ENCODE assay signal across 16 cellular contexts in the genomic region with DNA sequence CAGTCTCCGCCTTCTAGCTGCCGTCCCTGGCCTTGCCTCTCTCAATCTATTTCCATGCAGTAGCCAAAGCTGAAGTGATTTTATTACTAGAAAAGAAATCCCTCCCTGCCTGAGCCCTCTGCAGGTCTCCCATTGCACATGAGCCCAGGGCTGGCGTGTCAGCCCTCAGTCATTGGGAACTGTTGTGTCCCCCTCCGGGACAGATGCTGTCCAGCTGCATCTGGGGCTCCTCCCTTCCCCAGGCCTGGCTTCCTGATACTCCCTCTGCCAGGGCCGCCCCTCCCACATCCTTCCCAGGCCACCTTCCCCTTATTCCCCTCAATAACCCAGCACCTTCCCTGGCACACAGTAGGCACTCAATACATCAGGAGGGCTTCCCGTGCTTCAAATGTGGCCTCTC. TPM values are rescaled to one million over a fixed set of nuclear protein-coding genes. Genes with fewer than 3 reads are reported as not detected.
A peak's percentile ranks its signal among the peaks of the same experiment; 100 is the strongest.
DNase-seq lines count a peak whose midpoint lies in the region; ATAC-seq and TF ChIP-seq lines count a peak whose summit lies in the region.
"Had no signal": no experiment of that assay in that cellular context is flagged by ENCODE, and none has a peak within 500 bp of the region (broad histone marks: within the 10 kb centered on the region; RNA-seq: fewer than 3 reads in every experiment).

No MANE protein-coding gene starts in this region.

- peaks cover 3% of the 10 kb centered on the region for H3K9me3 Mint-ChIP-seq in activated CD4-positive, alpha-beta T cell treated with anti-CD3 and anti-CD28 coated beads, Interleukin-2, amount 10 ng/mL, durations not matched to agents 24 days and 14 days

- H3K27ac ChIP-seq in SJCRH30, result no peak overlapping the region
- H3K27ac ChIP-seq in right cardiac atrium (ENCODE audit: low read length), result peak overlapping the region; percentile 73
- H3K27ac ChIP-seq in psoas muscle, result peak overlapping the region; percentile 27

- H3K27ac Mint-ChIP-seq in activated CD4-positive, alpha-beta T cell treated with anti-CD3 and anti-CD28 coated beads, Interleukin-2, amount 10 ng/mL, durations not matched to agents 24 days and 14 days, result peak overlapping the region; percentile 73

- H3K27me3 ChIP-seq in SJCRH30, result no peaks in the 10 kb centered on the region
- no peaks in the 10 kb centered on the region for H3K27me3 ChIP-seq in right cardiac atrium (ENCODE audit: control insufficient read depth, insufficient read depth)
- H3K27me3 ChIP-seq in psoas muscle (ENCODE audit: insufficient read depth in 3 of 3, low read length in 2 of 3), result peaks cover 0 to 5% (median 0%) of the 10 kb centered on the region in 3 donors

- intact Hi-C loops in activated CD4-positive, alpha-beta T cell treated with anti-CD3 and anti-CD28 coated beads, Interleukin-2, amount 10 ng/mL, durations not matched to agents 24 days and 14 days (cut with micrococcal nuclease), result no loop called here
- intact Hi-C loops in right cardiac atrium (cut with DNase I), result no loop called here
- intact Hi-C loops in psoas muscle (cut with DNase I), result no loop called here

- H3K36me3 ChIP-seq in SJCRH30 (no peaks in the 10 kb centered on the region), psoas muscle (ENCODE audit: insufficient read depth in 1 of 2, low read depth in 1 of 2) (no peaks in the 10 kb centered on the region)

- TF ChIP-seq CTCF in psoas muscle (IDR thresholded peaks at IDR 0.05), result no peak

- ATAC-seq in right cardiac atrium, result peak; percentile 27 to 61
- peak in 1 of 4 donors; percentile 50 for ATAC-seq in psoas muscle
- ATAC-seq in activated CD4-positive, CD25-positive, alpha-beta regulatory T cell treated with anti-CD3 and anti-CD28 coated beads, Interleukin-2, amount 50 U/mL, for 24 hours, result no peak

- peaks cover 38% of the 10 kb centered on the region for H3K4me1 Mint-ChIP-seq in activated CD4-positive, alpha-beta T cell treated with anti-CD3 and anti-CD28 coated beads, Interleukin-2, amount 10 ng/mL, durations not matched to agents 24 days and 14 days

- peak overlapping the region; percentile 53 for H3K4me3 Mint-ChIP-seq in activated CD4-positive, alpha-beta T cell treated with anti-CD3 and anti-CD28 coated beads, Interleukin-2, amount 10 ng/mL, durations not matched to agents 24 days and 14 days

- no peaks in the 10 kb centered on the region for H3K27me3 Mint-ChIP-seq in activated CD4-positive, alpha-beta T cell treated with anti-CD3 and anti-CD28 coated beads, Interleukin-2, amount 10 ng/mL, durations not matched to agents 24 days and 14 days

- peaks cover 7% of the 10 kb centered on the region for H3K36me3 Mint-ChIP-seq in activated CD4-positive, alpha-beta T cell treated with anti-CD3 and anti-CD28 coated beads, Interleukin-2, amount 10 ng/mL, durations not matched to agents 24 days and 14 days (ENCODE audit: low read depth)

- DNase-seq in activated CD4-positive, alpha-beta T cell treated with anti-CD3 and anti-CD28 coated beads, Interleukin-2, amount 10 ng/mL, durations not matched to agents 24 days and 14 days, result no peak
- DNase-seq in activated CD4-positive, alpha-beta T cell treated with anti-CD3 and anti-CD28 coated beads, Interleukin-2, amount 50 U/mL, for 4 hours, result no peak
- DNase-seq in SJCRH30, result peak; percentile 31 to 50
- DNase-seq in right cardiac atrium, result peak in 2 of 3 donors; percentile 48 to 78
- peak in 1 of 2 donors; percentile 56 for DNase-seq in psoas muscle
- no peak for DNase-seq in ACHN
- DNase-seq in DMS114 treated with DMSO at 0.1 percent for 48 hours (lab: John Stamatoyannopoulos, UW; ENCODE audit: unreplicated experiment), result no peak
- DNase-seq: activated CD8-positive, alpha-beta memory T cell treated with anti-CD3 and anti-CD28 coated beads for 24 hours; amygdala; dorsolateral prefrontal cortex; NCI-H345 had no signal

- H3K9me3 ChIP-seq in SJCRH30 (replicated peaks), result no peaks in the 10 kb centered on the region
- no peaks in the 10 kb centered on the region for H3K9me3 ChIP-seq in right cardiac atrium (ENCODE audit: control insufficient read depth, low read length)
- no peaks in the 10 kb centered on the region for H3K9me3 ChIP-seq in psoas muscle

- peaks cover 37% of the 10 kb centered on the region for H3K4me1 ChIP-seq in SJCRH30
- peaks cover 4% of the 10 kb centered on the region for H3K4me1 ChIP-seq in right cardiac atrium (ENCODE audit: control insufficient read depth, insufficient read depth, low read length)
- peaks cover 9% of the 10 kb centered on the region for H3K4me1 ChIP-seq in psoas muscle

- in situ Hi-C loops in ACHN (cut with HindIII; ENCODE audit: low pct_ligation_motif_present, low pct_unique_long_range_greater_than_20kb, low sequenced_read_pairs), result no loop called here

- WGBS in right cardiac atrium, result 33% methylated on average over 6 of the region's 6 CpGs
- WGBS in psoas muscle, 3 donors, result 53 to 54% (median 54%) methylated on average over 6 of the region's 6 CpGs

- H3K4me3 ChIP-seq in SJCRH30 (no peak overlapping the region), right cardiac atrium (ENCODE audit: low read length) (no peak overlapping the region), psoas muscle (peak overlapping the region; percentile 22)
- H3K4me3 ChIP-seq: GM12878 had no signal

RNA-seq across cellular contexts. Expression of gene ZSCAN10, which starts 11.3 kb away (rescaled TPM):
- not detected in 2 replicates for total RNA-seq in activated CD4-positive, alpha-beta T cell treated with anti-CD3 and anti-CD28 coated beads, Interleukin-2, amount 10 ng/mL, durations not matched to agents 24 days and 14 days
- 0.73 and 0.76 TPM in 2 replicates for total RNA-seq in SJCRH30 (2014; rRNA removed; shearing (Covaris generic))
- total RNA-seq in right cardiac atrium (not detected), psoas muscle (under 1 TPM in 1 of 4 donors, not detected in 3; 0.16 TPM)
- polyA plus RNA-seq in right cardiac atrium (not detected), psoas muscle (under 1 TPM in 1 of 3 donors, not detected in 2; 0.07 TPM)
- total RNA-seq: A673, ureter had no signal

RNA-seq across cellular contexts. Expression of gene IL32, which starts 22.4 kb away (rescaled TPM):
- 918 and 934 TPM in 2 replicates for total RNA-seq in activated CD4-positive, alpha-beta T cell treated with anti-CD3 and anti-CD28 coated beads, Interleukin-2, amount 10 ng/mL, durations not matched to agents 24 days and 14 days
- 158 and 177 TPM in 2 replicates for total RNA-seq in SJCRH30 (2014; rRNA removed; shearing (Covaris generic))
- total RNA-seq in right cardiac atrium, result 10 to 100 TPM; 27.5 to 55.0 (median 37.8) TPM
- 62.8 TPM for polyA plus RNA-seq in right cardiac atrium
- total RNA-seq in psoas muscle, result 100 to 1,000 TPM in 3 of 4 donors, 10 to 100 TPM in 1; 90.5 to 192 (median 123) TPM
- 100 to 1,000 TPM; 302 to 749 (median 618) TPM for polyA plus RNA-seq in psoas muscle
- total RNA-seq: OCI-LY7 had no signal

RNA-seq across cellular contexts. Expression of gene ZNF205, which starts 24.6 kb away (rescaled TPM):
- 0.21 and 0.47 TPM in 2 replicates for total RNA-seq in activated CD4-positive, alpha-beta T cell treated with anti-CD3 and anti-CD28 coated beads, Interleukin-2, amount 10 ng/mL, durations not matched to agents 24 days and 14 days
- 12.9 and 13.7 TPM in 2 replicates for total RNA-seq in SJCRH30 (2014; rRNA removed; shearing (Covaris generic))
- total RNA-seq in right cardiac atrium, result 10 to 100 TPM in 1 of 4 donors, 1 to 10 TPM in 3; 6.4 to 10.1 (median 9.2) TPM
- polyA plus RNA-seq in right cardiac atrium, result 10.9 TPM
- total RNA-seq in psoas muscle, result 1 to 10 TPM; 1.8 to 4.1 (median 1.9) TPM
- polyA plus RNA-seq in psoas muscle, result 1 to 10 TPM; 1.9 to 5.4 (median 4.6) TPM

RNA-seq across cellular contexts. Expression of gene MMP25, which starts 41.5 kb away (rescaled TPM):
- total RNA-seq in activated CD4-positive, alpha-beta T cell treated with anti-CD3 and anti-CD28 coated beads, Interleukin-2, amount 10 ng/mL, durations not matched to agents 24 days and 14 days, result 8.1 and 10.2 TPM in 2 replicates
- total RNA-seq in SJCRH30 (2014; rRNA removed; shearing (Covaris generic)), result 0.06 and 0.13 TPM in 2 replicates
- total RNA-seq in right cardiac atrium (1 to 10 TPM in 2 of 4 donors, under 1 TPM in 2; 0.72 to 1.7 (median 0.95) TPM), psoas muscle (1 to 10 TPM in 3 of 4 donors, under 1 TPM in 1; 0.67 to 2.3 (median 1.2) TPM)
- polyA plus RNA-seq in right cardiac atrium (0.68 TPM), psoas muscle (1 to 10 TPM in 1 of 3 donors, under 1 TPM in 2; 0.13 to 1.2 (median 0.23) TPM)

RNA-seq across cellular contexts. Expression of gene ZNF213, which starts 47.0 kb away (rescaled TPM):
- total RNA-seq in activated CD4-positive, alpha-beta T cell treated with anti-CD3 and anti-CD28 coated beads, Interleukin-2, amount 10 ng/mL, durations not matched to agents 24 days and 14 days, result 9.5 and 10.6 TPM in 2 replicates
- total RNA-seq in SJCRH30 (2014; rRNA removed; shearing (Covaris generic)), result 2.5 and 3.0 TPM in 2 replicates
- total RNA-seq in right cardiac atrium (1 to 10 TPM; 6.2 to 8.7 (median 7.6) TPM), psoas muscle (10 to 100 TPM in 1 of 4 donors, 1 to 10 TPM in 3; 8.1 to 11.6 (median 9.2) TPM)
- polyA plus RNA-seq in right cardiac atrium (7.2 TPM), psoas muscle (10 to 100 TPM in 2 of 3 donors, 1 to 10 TPM in 1; 7.9 to 19.1 (median 18.9) TPM)

Comparison
In these comparisons a context has a peak if more than half of its experiments do, and no peak if none do; other contexts are left out.
1. DNase-seq: peak in SJCRH30 (2 of 2) and right cardiac atrium (2 of 3); none in activated CD4-positive, alpha-beta T cell treated with anti-CD3 and anti-CD28 coated beads, Interleukin-2, amount 10 ng/mL, durations not matched to agents 24 days and 14 days (single experiment), activated CD4-positive, alpha-beta T cell treated with anti-CD3 and anti-CD28 coated beads, Interleukin-2, amount 50 U/mL, for 4 hours (0 of 2), ACHN (single experiment) and DMS114 treated with DMSO at 0.1 percent for 48 hours (single experiment).
2. ATAC-seq: peak in right cardiac atrium (2 of 2); none in activated CD4-positive, CD25-positive, alpha-beta regulatory T cell treated with anti-CD3 and anti-CD28 coated beads, Interleukin-2, amount 50 U/mL, for 24 hours (0 of 2).